Comparison of ENCODE assay signal across 8 cellular contexts in genomic region chr20:53872561-53873248, GRCh38.
DNase-seq lines count a peak whose midpoint lies in the region; ATAC-seq and TF ChIP-seq lines count a peak whose summit lies in the region.

No MANE protein-coding gene starts in this region.

- H3K4me1 ChIP-seq in gastrocnemius medialis = peaks cover 0 to 8% of the 10 kb centered on the region in 2 donors

- peaks cover 63% of the 10 kb centered on the region for H3K4me1 Mint-ChIP-seq in stimulated activated naive CD8-positive, alpha-beta T cell treated with anti-CD3 and anti-CD28 coated beads, Interleukin-15, Interleukin-2, amounts not matched to agents 100 ng/mL and 50 ng/mL, for 24 hours (ENCODE audit: low read depth)

- H3K27me3 Mint-ChIP-seq in stimulated activated naive CD8-positive, alpha-beta T cell treated with anti-CD3 and anti-CD28 coated beads, Interleukin-15, Interleukin-2, amounts not matched to agents 100 ng/mL and 50 ng/mL, for 24 hours = no peaks in the 10 kb centered on the region

- TF ChIP-seq POLR2A in gastrocnemius medialis (IDR thresholded peaks at IDR 0.05) = no peak

- H3K27ac Mint-ChIP-seq in stimulated activated naive CD8-positive, alpha-beta T cell treated with anti-CD3 and anti-CD28 coated beads, Interleukin-15, Interleukin-2, amounts not matched to agents 100 ng/mL and 50 ng/mL, for 24 hours = peak overlapping the region; percentile 93

- H3K36me3 ChIP-seq in gastrocnemius medialis = no peaks in the 10 kb centered on the region

- no peaks in the 10 kb centered on the region for H3K9me3 Mint-ChIP-seq in stimulated activated naive CD8-positive, alpha-beta T cell treated with anti-CD3 and anti-CD28 coated beads, Interleukin-15, Interleukin-2, amounts not matched to agents 100 ng/mL and 50 ng/mL, for 24 hours

- H3K27ac ChIP-seq in VCaP (peak overlapping the region; percentile 88), epithelial cell of prostate (peak overlapping the region; percentile 45), gastrocnemius medialis (no peak overlapping the region)

- DNase-seq in ELR (ENCODE audit: low read depth) (peak; percentile 35), epithelial cell of prostate (ENCODE audit: low read depth, low spot score) (no peak), SK-N-DZ (ENCODE audit: low spot score) (no peak), gastrocnemius medialis (no peak)

- TF ChIP-seq CTCF in VCaP (conservative IDR thresholded peaks at IDR 0.05) (no peak), gastrocnemius medialis (IDR thresholded peaks at IDR 0.05 in 4 of 5, conservative IDR thresholded peaks at IDR 0.05 in 1 of 5) (no peak)

- ATAC-seq in HG03060 (IDR thresholded peaks at IDR 0.05; ENCODE audit: low read depth, unreplicated experiment) (peak; percentile 52), gastrocnemius medialis (no peak), HG02938 (IDR thresholded peaks at IDR 0.05; ENCODE audit: unreplicated experiment) (no peak)

- H3K9me3 ChIP-seq in gastrocnemius medialis = no peaks in the 10 kb centered on the region

- peak overlapping the region; percentile 82 for H3K4me3 Mint-ChIP-seq in stimulated activated naive CD8-positive, alpha-beta T cell treated with anti-CD3 and anti-CD28 coated beads, Interleukin-15, Interleukin-2, amounts not matched to agents 100 ng/mL and 50 ng/mL, for 24 hours

- intact Hi-C loops in gastrocnemius medialis (cut with DNase I; ENCODE audit: low total_unique reads) = no loop called here

- H3K4me3 ChIP-seq in gastrocnemius medialis = no peak overlapping the region

- in situ Hi-C loops in gastrocnemius medialis (cut with MboI; ENCODE audit: low sequenced_read_pairs in 4 of 4) = loop anchor here in 1 of 4 donors (10.0 kb wide), 1 partner anchor 308 kb away; no protein-coding TSS in a partner anchor

- H3K27me3 ChIP-seq in gastrocnemius medialis = no peaks in the 10 kb centered on the region

- no peaks in the 10 kb centered on the region for H3K36me3 Mint-ChIP-seq in stimulated activated naive CD8-positive, alpha-beta T cell treated with anti-CD3 and anti-CD28 coated beads, Interleukin-15, Interleukin-2, amounts not matched to agents 100 ng/mL and 50 ng/mL, for 24 hours (ENCODE audit: low read depth)

Comparison
In these comparisons a context has a peak if more than half of its experiments do, and no peak if none do; other contexts are left out.
1. H3K27ac ChIP-seq: peak in VCaP (single experiment) and epithelial cell of prostate (single experiment); none in gastrocnemius medialis (0 of 4).